10 cellular contexts compared by ENCODE assay signal in the genomic region with DNA sequence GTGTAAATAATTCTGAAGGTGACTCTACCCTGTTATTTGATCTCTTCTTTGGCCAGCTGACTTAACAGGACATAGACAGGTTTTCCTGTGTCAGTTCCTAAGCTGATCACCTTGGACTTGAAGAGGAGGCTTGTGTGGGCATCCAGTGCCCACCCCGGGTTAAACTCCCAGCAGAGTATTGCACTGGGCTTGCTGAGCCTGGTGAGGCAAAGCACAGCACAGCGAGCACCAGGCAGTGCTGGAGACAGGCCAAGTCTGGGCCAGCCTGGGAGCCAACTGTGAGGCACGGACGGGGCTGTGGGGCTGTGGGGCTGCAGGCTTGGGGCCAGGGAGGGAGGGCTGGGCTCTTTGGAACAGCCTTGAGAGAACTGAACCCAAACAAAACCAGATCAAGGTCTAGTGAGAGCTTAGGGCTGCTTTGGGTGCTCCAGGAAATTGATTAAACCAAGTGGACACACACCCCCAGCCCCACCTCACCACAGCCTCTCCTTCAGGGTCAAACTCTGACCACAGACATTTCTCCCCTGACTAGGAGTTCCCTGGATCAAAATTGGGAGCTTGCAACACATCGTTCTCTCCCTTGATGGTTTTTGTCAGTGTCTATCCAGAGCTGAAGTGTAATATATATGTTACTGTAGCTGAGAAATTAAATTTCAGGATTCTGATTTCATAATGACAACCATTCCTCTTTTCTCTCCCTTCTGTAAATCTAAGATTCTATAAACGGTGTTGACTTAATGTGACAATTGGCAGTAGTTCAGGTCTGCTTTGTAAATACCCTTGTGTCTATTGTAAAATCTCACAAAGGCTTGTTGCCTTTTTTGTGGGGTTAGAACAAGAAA. TPM values are rescaled to one million over a fixed set of nuclear protein-coding genes. Genes with fewer than 3 reads are reported as not detected.
DNase-seq lines count a peak whose midpoint lies in the region; ATAC-seq and TF ChIP-seq lines count a peak whose summit lies in the region.
"Had no signal": no experiment of that assay in that cellular context is flagged by ENCODE, and none has a peak within 500 bp of the region (broad histone marks: within the 10 kb centered on the region; RNA-seq: fewer than 3 reads in every experiment).

No MANE protein-coding gene starts in this region.

- CTCF ChIA-PET in PC-9 (lab: Charles Lee) = interaction anchor here (0.6 kb wide), 1 partner anchor 209 kb away, joined by 4 read pairs; no protein-coding TSS in a partner anchor

- H3K36me3 ChIP-seq in left ventricle myocardium inferior (no peaks in the 10 kb centered on the region), PC-9 (ENCODE audit: low read depth) (no peaks in the 10 kb centered on the region)

- H3K4me3 ChIP-seq in left ventricle myocardium inferior = no peak overlapping the region
- H3K4me3 ChIP-seq in PC-9 = no peak overlapping the region

- no peak overlapping the region for H2AFZ ChIP-seq in PC-9

- no peak overlapping the region for H3K4me2 ChIP-seq in PC-9

- intact Hi-C loops in left ventricle myocardium inferior (cut with micrococcal nuclease) (no loop called here), PC-9 (cut with micrococcal nuclease; ENCODE audit: unreplicated experiment) (loop anchor here (5.0 kb wide), 2 partner anchors 188 to 208 kb away; a partner anchor contains a TSS)

- no peaks in the 10 kb centered on the region for H3K9me3 ChIP-seq in left ventricle myocardium inferior (replicated peaks)
- H3K9me3 ChIP-seq in PC-9 (ENCODE audit: insufficient read depth, low read depth) = no peaks in the 10 kb centered on the region

- H3K27me3 ChIP-seq in left ventricle myocardium inferior (ENCODE audit: low read depth) (no peaks in the 10 kb centered on the region), PC-9 (ENCODE audit: insufficient read depth, low read depth) (no peaks in the 10 kb centered on the region)

- H3K4me1 ChIP-seq in left ventricle myocardium inferior = peaks cover 17% of the 10 kb centered on the region
- H3K4me1 ChIP-seq in PC-9 (replicated peaks; ENCODE audit: insufficient read depth) = no peaks in the 10 kb centered on the region

- no peaks in the 10 kb centered on the region for H3K9me2 ChIP-seq in PC-9 (ENCODE audit: insufficient read depth)

- peak in 2 of 3 experiments; percentile 14 to 45 for DNase-seq in NCI-H1417 (lab: John Stamatoyannopoulos, UW)
- DNase-seq in NCI-H1417 treated with DMSO at 0.1 percent for 48 hours (lab: John Stamatoyannopoulos, UW) = no peak
- peak; percentile 50 for DNase-seq in left ventricle myocardium inferior
- DNase-seq in superior temporal gyrus (ENCODE audit: extremely low spot score) = peak; percentile 86
- no peak for DNase-seq in PC-9
- DNase-seq in HPDE6-E6E7 (ENCODE audit: extremely low spot score) = no peak
- DNase-seq: HCEC 1CT, SIG-M5 had no signal

- H3K79me2 ChIP-seq in PC-9 (ENCODE audit: low read depth) = no peaks in the 10 kb centered on the region

- H3K27ac ChIP-seq in VCaP (peak overlapping the region; percentile 97), left ventricle myocardium inferior (replicated peaks) (no peak overlapping the region), PC-9 (no peak overlapping the region)

- no peaks in the 10 kb centered on the region; the same call in 1 of the 2 replicates for H4K20me1 ChIP-seq in PC-9 (ENCODE audit: insufficient read depth)

- BruUV-seq in PC-9 (replicated peaks; lab: Mats Ljungman, UMichigan) = no TSS peak

- H3F3A ChIP-seq in PC-9 (ENCODE audit: insufficient read depth, low read depth) = no peaks in the 10 kb centered on the region

- TF ChIP-seq CTCF in VCaP (conservative IDR thresholded peaks at IDR 0.05) (no peak), left ventricle myocardium inferior (IDR thresholded peaks at IDR 0.05; ENCODE audit: borderline replicate concordance) (no peak), PC-9 (conservative IDR thresholded peaks at IDR 0.05) (no peak)

- no peak for ATAC-seq in HG03378 (IDR thresholded peaks at IDR 0.05; ENCODE audit: unreplicated experiment)

- POLR2A ChIA-PET in PC-9 (lab: Charles Lee; ENCODE audit: unreplicated experiment) = no interaction called here

RNA-seq across cellular contexts. Expression of a gene that starts 5.1 kb away (rescaled TPM):
- total RNA-seq in left ventricle myocardium inferior (not detected), PC-9 (2021) (not detected in 2 replicates)

Comparison
In these comparisons a context has a peak if more than half of its experiments do, and no peak if none do; other contexts are left out.
1. DNase-seq: peak in NCI-H1417 (2 of 3), left ventricle myocardium inferior (single experiment) and superior temporal gyrus (single experiment); none in NCI-H1417 treated with DMSO at 0.1 percent for 48 hours (single experiment), PC-9 (0 of 2) and HPDE6-E6E7 (single experiment).